19 cellular contexts compared by ENCODE assay signal in genomic region chr2:42254186-42254911, GRCh38.
DNase-seq lines count a peak whose midpoint lies in the region; ATAC-seq and TF ChIP-seq lines count a peak whose summit lies in the region.
"Had no signal": no experiment of that assay in that cellular context is flagged by ENCODE, and none has a peak within 500 bp of the region (broad histone marks: within the 10 kb centered on the region; RNA-seq: fewer than 3 reads in every experiment).

No MANE protein-coding gene starts in this region.

- H3K27me3 Mint-ChIP-seq in activated CD4-positive, alpha-beta T cell treated with anti-CD3 and anti-CD28 coated beads, Interleukin-2, amount 10 ng/mL, durations not matched to agents 7 days and 5 days: no peaks in the 10 kb centered on the region
- H3K27me3 Mint-ChIP-seq in activated T-helper 17 cell treated with anti-CD3 and anti-CD28 coated beads, Interleukin-2, amount 50 U/mL, for 72 hours: no peaks in the 10 kb centered on the region
- H3K27me3 Mint-ChIP-seq in naive thymus-derived CD4-positive, alpha-beta T cell: no peaks in the 10 kb centered on the region

- POLR2A ChIA-PET in activated CD4-positive, alpha-beta T cell treated with anti-CD3 and anti-CD28 coated beads, Interleukin-2, amount 10 ng/mL, durations not matched to agents 7 days and 5 days (lab: Charles Lee): no interaction called here
- POLR2A ChIA-PET in naive thymus-derived CD4-positive, alpha-beta T cell (lab: Charles Lee): no interaction called here

- peaks cover 60% of the 10 kb centered on the region for H3K4me1 Mint-ChIP-seq in activated CD4-positive, alpha-beta T cell treated with anti-CD3 and anti-CD28 coated beads, Interleukin-2, amount 10 ng/mL, durations not matched to agents 7 days and 5 days
- H3K4me1 Mint-ChIP-seq in activated T-helper 17 cell treated with anti-CD3 and anti-CD28 coated beads, Interleukin-2, amount 50 U/mL, for 72 hours: peaks cover 38% of the 10 kb centered on the region
- H3K4me1 Mint-ChIP-seq in naive thymus-derived CD4-positive, alpha-beta T cell: peaks cover 49 to 83% (median 78%) of the 10 kb centered on the region in 7 donors

- H3K4me3 Mint-ChIP-seq in activated CD4-positive, alpha-beta T cell treated with anti-CD3 and anti-CD28 coated beads, Interleukin-2, amount 10 ng/mL, durations not matched to agents 7 days and 5 days: no peak overlapping the region
- no peak overlapping the region for H3K4me3 Mint-ChIP-seq in activated T-helper 17 cell treated with anti-CD3 and anti-CD28 coated beads, Interleukin-2, amount 50 U/mL, for 72 hours
- peak overlapping the region in 3 of 10 donors; percentile 5 to 45 (median 8) for H3K4me3 Mint-ChIP-seq in naive thymus-derived CD4-positive, alpha-beta T cell

- H3K36me3 Mint-ChIP-seq in activated CD4-positive, alpha-beta T cell treated with anti-CD3 and anti-CD28 coated beads, Interleukin-2, amount 10 ng/mL, durations not matched to agents 7 days and 5 days (ENCODE audit: low read depth): peaks cover 77% of the 10 kb centered on the region
- peaks cover 77% of the 10 kb centered on the region for H3K36me3 Mint-ChIP-seq in activated T-helper 17 cell treated with anti-CD3 and anti-CD28 coated beads, Interleukin-2, amount 50 U/mL, for 72 hours (ENCODE audit: low read depth)
- H3K36me3 Mint-ChIP-seq in naive thymus-derived CD4-positive, alpha-beta T cell: peaks cover 0 to 52% (median 34%) of the 10 kb centered on the region in 5 donors

- H3K36me3 ChIP-seq in naive thymus-derived CD4-positive, alpha-beta T cell (ENCODE audit: control insufficient read depth in 2 of 3, insufficient read depth in 3 of 3, low read length in 3 of 3): peaks cover 0 to 7% (median 5%) of the 10 kb centered on the region in 3 experiments

- H3K27me3 ChIP-seq in naive thymus-derived CD4-positive, alpha-beta T cell (ENCODE audit: control insufficient read depth in 2 of 2, insufficient read depth in 2 of 2, low read length in 2 of 2): no peaks in the 10 kb centered on the region

- peak overlapping the region; percentile 60 for H3K27ac Mint-ChIP-seq in activated CD4-positive, alpha-beta T cell treated with anti-CD3 and anti-CD28 coated beads, Interleukin-2, amount 10 ng/mL, durations not matched to agents 7 days and 5 days
- H3K27ac Mint-ChIP-seq in activated T-helper 17 cell treated with anti-CD3 and anti-CD28 coated beads, Interleukin-2, amount 50 U/mL, for 72 hours: peak overlapping the region; percentile 61
- H3K27ac Mint-ChIP-seq in naive thymus-derived CD4-positive, alpha-beta T cell: peak overlapping the region in 7 of 9 donors; percentile 6 to 78 (median 52)

- no peak for ATAC-seq in activated T-helper 17 cell treated with anti-CD3 and anti-CD28 coated beads, Interleukin-2, amount 50 U/mL, for 72 hours (replicated peaks)
- ATAC-seq in naive thymus-derived CD4-positive, alpha-beta T cell: no peak
- ATAC-seq in GM19324 (IDR thresholded peaks at IDR 0.05; ENCODE audit: low FRiP score, unreplicated experiment): no peak

- CTCF ChIA-PET in activated CD4-positive, alpha-beta T cell treated with anti-CD3 and anti-CD28 coated beads, Interleukin-2, amount 10 ng/mL, durations not matched to agents 7 days and 5 days (lab: Charles Lee): no interaction called here
- CTCF ChIA-PET in naive thymus-derived CD4-positive, alpha-beta T cell (lab: Charles Lee): interaction anchor here (0.6 kb wide), 1 partner anchor 175 kb away, joined by 4 read pairs; no protein-coding TSS in a partner anchor

- DNase-seq in activated CD4-positive, alpha-beta T cell treated with anti-CD3 and anti-CD28 coated beads, Interleukin-2, amount 10 ng/mL, durations not matched to agents 7 days and 5 days: no peak
- DNase-seq in activated CD4-positive, alpha-beta T cell treated with anti-CD3 and anti-CD28 coated beads for 4 hours: no peak
- DNase-seq in HFF-Myc (ENCODE audit: extremely low read depth, low read depth): peak; percentile 37
- no peak for DNase-seq in naive thymus-derived CD4-positive, alpha-beta T cell
- no peak for DNase-seq in A172 (ENCODE audit: low spot score)
- no peak for DNase-seq in Ammon's horn (ENCODE audit: low spot score)
- DNase-seq: activated CD4-positive, CD25-positive, alpha-beta regulatory T cell treated with anti-CD3 and anti-CD28 coated beads, Interleukin-2, amount 50 U/mL, for 72 hours; C1 segment of cervical spinal cord; caudate nucleus; DMS153; GF-D8; hippocampal formation; MM.1S; NCI-H187 treated with DMSO at 0.1 percent for 48 hours; stimulated activated CD4-positive, alpha-beta T cell treated with anti-CD3 and anti-CD28 coated beads, Interleukin-4, amount 100 ng/mL, for 4 hours had no signal

- no peak overlapping the region for H3K4me3 ChIP-seq in HFF-Myc (replicated peaks; ENCODE audit: low read depth, low read length)
- H3K4me3 ChIP-seq in naive thymus-derived CD4-positive, alpha-beta T cell (ENCODE audit: low read length): no peak overlapping the region
- H3K4me3 ChIP-seq: SK-N-MC had no signal

- H3K4me1 ChIP-seq in naive thymus-derived CD4-positive, alpha-beta T cell (ENCODE audit: control insufficient read depth in 2 of 2, insufficient read depth in 2 of 2, low read length in 2 of 2): peaks cover 14 to 44% of the 10 kb centered on the region in 2 donors

- no peaks in the 10 kb centered on the region for H3K9me3 ChIP-seq in naive thymus-derived CD4-positive, alpha-beta T cell (ENCODE audit: control insufficient read depth in 2 of 3, low read length in 3 of 3)

- TF ChIP-seq CTCF in HFF-Myc (IDR thresholded peaks at IDR 0.05; ENCODE audit: low read depth, low read length, missing control alignments): no peak

- intact Hi-C loops in naive thymus-derived CD4-positive, alpha-beta T cell (cut with micrococcal nuclease): no loop called here

- H3K9me3 Mint-ChIP-seq in activated CD4-positive, alpha-beta T cell treated with anti-CD3 and anti-CD28 coated beads, Interleukin-2, amount 10 ng/mL, durations not matched to agents 7 days and 5 days: peaks cover 3% of the 10 kb centered on the region
- no peaks in the 10 kb centered on the region for H3K9me3 Mint-ChIP-seq in activated T-helper 17 cell treated with anti-CD3 and anti-CD28 coated beads, Interleukin-2, amount 50 U/mL, for 72 hours
- H3K9me3 Mint-ChIP-seq in naive thymus-derived CD4-positive, alpha-beta T cell: peaks cover 0 to 12% (median 0%) of the 10 kb centered on the region in 11 donors

- H3K27ac ChIP-seq in naive thymus-derived CD4-positive, alpha-beta T cell (ENCODE audit: low read depth, low read length): no peak overlapping the region
- H3K27ac ChIP-seq: epithelial cell of prostate, SK-N-MC had no signal
